In the genomic region with DNA sequence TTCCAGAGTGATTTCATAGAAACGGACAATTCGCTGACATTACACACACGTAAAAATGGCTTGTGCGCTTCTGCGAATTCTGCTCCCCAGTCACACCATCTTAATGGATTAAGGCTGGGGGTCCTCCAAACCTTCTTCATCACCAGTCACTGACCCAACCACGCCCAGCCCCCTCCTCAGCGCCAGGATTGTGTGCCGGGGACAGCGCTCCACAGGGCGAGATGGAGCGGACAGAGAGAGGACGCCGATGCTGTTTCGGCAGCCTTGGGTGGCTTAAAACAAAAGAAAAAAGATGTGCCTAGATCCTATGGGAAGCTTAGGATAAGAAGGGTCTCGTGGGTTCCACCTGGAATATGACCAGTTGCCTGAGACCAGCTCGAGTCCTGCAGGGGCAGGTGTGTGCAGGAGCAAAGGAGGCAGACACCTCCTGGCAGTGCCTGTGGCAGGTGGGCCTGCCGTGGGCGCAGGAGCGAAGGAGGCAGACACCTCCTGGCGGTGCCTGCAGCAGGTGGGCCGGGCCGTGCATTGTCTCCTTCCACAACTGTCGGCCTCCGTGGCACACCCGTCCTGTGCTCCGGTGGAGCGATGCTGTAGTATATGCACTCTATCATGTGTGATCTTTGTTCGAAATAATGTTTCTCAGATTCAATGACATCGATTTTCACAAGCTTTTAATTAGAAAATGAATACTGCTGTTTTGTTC, we compare ENCODE assay signal across 1 cellular context.
A peak's percentile ranks its signal among the peaks of the same experiment; 100 is the strongest.
TF ChIP-seq lines count a peak whose summit lies in the region.

No MANE protein-coding gene starts in this region.

TF ChIP-seq in HepG2, 621 proteins besides CTCF, POLR2A, EP300 and RAD21:
- no peak for TF ChIP-seq DMAP1 (CRISPR knock-in tag; IDR thresholded peaks at IDR 0.05)
- peak; percentile 44 for TF ChIP-seq AGO2 (optimal IDR thresholded peaks at IDR 0.05; ENCODE audit: low read depth, low read length)
